22 cellular contexts compared by ENCODE assay signal in genomic region chr7:16344927-16345326, GRCh38.
"Had no signal": no experiment of that assay in that cellular context is flagged by ENCODE, and none has a peak within 500 bp of the region (broad histone marks: within the 10 kb centered on the region; RNA-seq: fewer than 3 reads in every experiment).

No MANE protein-coding gene starts in this region.

- H3K27me3 ChIP-seq: neural progenitor cell, sigmoid colon, transverse colon had no signal

- H3K27ac Mint-ChIP-seq: activated CD4-positive, alpha-beta T cell treated with anti-CD3 and anti-CD28 coated beads, Interleukin-2, amount 10 ng/mL, durations not matched to agents 7 days and 5 days; activated CD8-positive, alpha-beta T cell treated with anti-CD3 and anti-CD28 coated beads for 36 hours; activated naive CD4-positive, alpha-beta T cell treated with anti-CD3 and anti-CD28 coated beads, Interleukin-2, amount 50 U/mL, for 24 hours; brain; naive thymus-derived CD8-positive, alpha-beta T cell; neural progenitor cell; stimulated activated memory B cell treated with anti-CD40 and anti-IgM and Interleukin-4, amounts not matched to agents 10 μg/mL and 1 μg/mL and 100 μg/mL, for 72 hours had no signal

- H3K27me3 Mint-ChIP-seq: activated CD4-positive, alpha-beta T cell treated with anti-CD3 and anti-CD28 coated beads, Interleukin-2, amount 10 ng/mL, durations not matched to agents 7 days and 5 days; activated CD8-positive, alpha-beta T cell treated with anti-CD3 and anti-CD28 coated beads for 36 hours; brain; stimulated activated memory B cell treated with anti-CD40 and anti-IgM and Interleukin-4, amounts not matched to agents 10 μg/mL and 1 μg/mL and 100 μg/mL, for 72 hours had no signal

- H3K4me1 Mint-ChIP-seq: activated CD4-positive, alpha-beta T cell treated with anti-CD3 and anti-CD28 coated beads, Interleukin-2, amount 10 ng/mL, durations not matched to agents 7 days and 5 days; activated naive CD4-positive, alpha-beta T cell treated with anti-CD3 and anti-CD28 coated beads, Interleukin-2, amount 50 U/mL, for 24 hours; stimulated activated memory B cell treated with anti-CD40 and anti-IgM and Interleukin-4, amounts not matched to agents 10 μg/mL and 1 μg/mL and 100 μg/mL, for 72 hours had no signal

- H2AFZ ChIP-seq: neural progenitor cell had no signal

- H3K9ac ChIP-seq: neural progenitor cell had no signal

- DNase-seq: activated CD4-positive, alpha-beta T cell treated with anti-CD3 and anti-CD28 coated beads, Interleukin-2, amount 10 ng/mL, durations not matched to agents 7 days and 5 days; activated CD4-positive, CD25-positive, alpha-beta regulatory T cell treated with anti-CD3 and anti-CD28 coated beads, Interleukin-2, amount 50 U/mL, for 72 hours; activated CD8-positive, alpha-beta T cell treated with anti-CD3 and anti-CD28 coated beads for 36 hours; activated gamma-delta T cell treated with Interleukin-2 at 50 U/mL for 16 hours; activated T-cell treated with anti-CD3 and anti-CD28 coated beads, Interleukin-2, amount 50 U/mL, for 1 hour; anterior cingulate cortex; foreskin fibroblast; lower lobe of right lung; naive thymus-derived CD8-positive, alpha-beta T cell; posterior cingulate gyrus; sigmoid colon; stimulated activated CD4-positive, alpha-beta T cell treated with anti-CD3 and anti-CD28 coated beads, Interleukin-15, amount 100 ng/mL, for 24 hours; transverse colon had no signal

- H3K36me3 Mint-ChIP-seq: neural progenitor cell had no signal

- H3K27ac ChIP-seq: lower lobe of right lung, neural progenitor cell, sigmoid colon, transverse colon, VCaP had no signal

- H3K36me3 ChIP-seq: lower lobe of right lung, sigmoid colon, transverse colon had no signal

- H3K4me3 ChIP-seq: lower lobe of right lung, neural progenitor cell, sigmoid colon, smooth muscle cell, transverse colon had no signal

- H3K4me3 Mint-ChIP-seq: activated CD4-positive, alpha-beta T cell treated with anti-CD3 and anti-CD28 coated beads, Interleukin-2, amount 10 ng/mL, durations not matched to agents 7 days and 5 days; activated CD8-positive, alpha-beta T cell treated with anti-CD3 and anti-CD28 coated beads for 36 hours; activated naive CD4-positive, alpha-beta T cell treated with anti-CD3 and anti-CD28 coated beads, Interleukin-2, amount 50 U/mL, for 24 hours; brain; naive thymus-derived CD8-positive, alpha-beta T cell; neural progenitor cell; stimulated activated memory B cell treated with anti-CD40 and anti-IgM and Interleukin-4, amounts not matched to agents 10 μg/mL and 1 μg/mL and 100 μg/mL, for 72 hours had no signal

- H3K4me2 ChIP-seq: neural progenitor cell had no signal

- ATAC-seq: activated CD8-positive, alpha-beta T cell treated with anti-CD3 and anti-CD28 coated beads for 36 hours; left lobe of liver; lower lobe of right lung; naive thymus-derived CD8-positive, alpha-beta T cell; stimulated activated memory B cell treated with anti-CD40 and anti-IgM and Interleukin-4, amounts not matched to agents 10 μg/mL and 1 μg/mL and 100 μg/mL, for 72 hours had no signal

- FAIRE-seq: endometrium, urothelium cell line had no signal
